In the genomic region with DNA sequence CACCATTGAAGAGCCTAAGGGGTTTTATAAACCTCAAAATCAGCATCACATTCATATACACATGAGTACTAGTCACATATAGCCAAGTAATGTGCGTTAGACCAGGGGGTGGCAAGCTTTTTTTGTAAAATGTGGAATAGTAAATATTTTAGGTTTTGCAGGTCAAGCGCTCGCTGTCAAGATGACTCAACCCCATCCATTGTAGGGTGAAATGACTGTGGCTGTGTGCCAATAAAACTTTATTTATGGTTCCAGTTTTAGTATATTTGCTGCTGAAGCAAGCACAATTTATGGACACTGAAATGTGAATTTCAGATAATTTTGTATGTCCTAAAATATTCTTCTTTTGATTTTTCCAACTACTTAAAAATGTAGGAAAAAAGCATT, we compare ENCODE assay signal across 12 cellular contexts. TPM values are rescaled to one million over a fixed set of nuclear protein-coding genes. Genes with fewer than 3 reads are reported as not detected.
DNase-seq lines count a peak whose midpoint lies in the region; ATAC-seq and TF ChIP-seq lines count a peak whose summit lies in the region.
"Had no signal": no experiment of that assay in that cellular context is flagged by ENCODE, and none has a peak within 500 bp of the region (broad histone marks: within the 10 kb centered on the region; RNA-seq: fewer than 3 reads in every experiment).

No MANE protein-coding gene starts in this region.

- H3K36me3 ChIP-seq in transverse colon: no peaks in the 10 kb centered on the region

- H3K9me3 Mint-ChIP-seq in activated B cell treated with CpG ODN at 0.5 μM for 24 hours: no peaks in the 10 kb centered on the region
- H3K9me3 Mint-ChIP-seq in effector memory CD8-positive, alpha-beta T cell: no peaks in the 10 kb centered on the region
- H3K9me3 Mint-ChIP-seq: activated naive CD8-positive, alpha-beta T cell treated with anti-CD3 and anti-CD28 coated beads, Interleukin-2, amount 50 U/mL, for 24 hours; nephron progenitor cell had no signal

- POLR2A ChIA-PET in activated B cell treated with CpG ODN at 0.5 μM for 24 hours (lab: Charles Lee): interaction anchor here (0.7 kb wide), 1 partner anchor 1400 kb away, joined by 3 read pairs; the partner anchor contains the start of gene PEX11G

- DNase-seq in DMS53 (lab: John Stamatoyannopoulos, UW) (peak; percentile 42), DMS53 treated with DMSO at 0.1 percent for 48 hours (lab: John Stamatoyannopoulos, UW; ENCODE audit: unreplicated experiment) (no peak), activated B cell treated with CpG ODN at 0.5 μM for 24 hours (no peak), iris pigment epithelial cell (ENCODE audit: low read depth) (peak; percentile 45), transverse colon (no peak), epidermal melanocyte (ENCODE audit: insufficient read length, low spot score) (no peak)
- DNase-seq in effector memory CD8-positive, alpha-beta T cell: no peak
- DNase-seq: activated CD4-positive, alpha-beta T cell treated with anti-CD3 and anti-CD28 coated beads for 4 hours; activated naive CD8-positive, alpha-beta T cell treated with anti-CD3 and anti-CD28 coated beads, Interleukin-2, amount 50 U/mL, for 24 hours; nephron progenitor cell had no signal

- no peak overlapping the region for H3K4me3 Mint-ChIP-seq in activated B cell treated with CpG ODN at 0.5 μM for 24 hours
- peak overlapping the region in 1 of 2 donors; percentile 80 for H3K4me3 Mint-ChIP-seq in effector memory CD8-positive, alpha-beta T cell

- TF ChIP-seq POLR2A in transverse colon (IDR thresholded peaks at IDR 0.05): no peak

- no peaks in the 10 kb centered on the region for H3K36me3 Mint-ChIP-seq in activated B cell treated with CpG ODN at 0.5 μM for 24 hours (ENCODE audit: low read depth)
- peaks cover 9% of the 10 kb centered on the region for H3K36me3 Mint-ChIP-seq in effector memory CD8-positive, alpha-beta T cell (ENCODE audit: insufficient read depth)

- no peak for TF ChIP-seq EP300 in transverse colon (IDR thresholded peaks at IDR 0.05; ENCODE audit: low read depth)

- intact Hi-C loops in activated B cell treated with CpG ODN at 0.5 μM for 24 hours (cut with micrococcal nuclease): loop anchor here (1.0 kb wide), 1 partner anchor 12 kb away; no protein-coding TSS in a partner anchor
- intact Hi-C loops in transverse colon (cut with DNase I; ENCODE audit: low total_unique reads): no loop called here

- no peak overlapping the region for H3K4me3 ChIP-seq in transverse colon

- peaks cover 32% of the 10 kb centered on the region for H3K4me1 Mint-ChIP-seq in activated B cell treated with CpG ODN at 0.5 μM for 24 hours
- H3K4me1 Mint-ChIP-seq in effector memory CD8-positive, alpha-beta T cell (ENCODE audit: low read depth in 2 of 2): peaks cover 18 to 19% of the 10 kb centered on the region in 2 donors

- WGBS in transverse colon (ENCODE audit: low coverage in 1 of 2), 2 donors: 65% methylated on average over 3 of the region's 3 CpGs

- ATAC-seq in activated B cell treated with CpG ODN at 0.5 μM for 24 hours (ENCODE audit: low read depth): no peak
- no peak for ATAC-seq in GM19455 (IDR thresholded peaks at IDR 0.05; ENCODE audit: unreplicated experiment)
- no peak for ATAC-seq in effector memory CD8-positive, alpha-beta T cell (replicated peaks)

- peak overlapping the region; percentile 91 for H3K27ac Mint-ChIP-seq in activated B cell treated with CpG ODN at 0.5 μM for 24 hours
- no peak overlapping the region for H3K27ac Mint-ChIP-seq in effector memory CD8-positive, alpha-beta T cell

- H3K9me3 ChIP-seq in transverse colon: no peaks in the 10 kb centered on the region

- peak overlapping the region; percentile 85 to 97 (median 95) for H3K27ac ChIP-seq in transverse colon
- H3K27ac ChIP-seq: 22Rv1 had no signal

- no peaks in the 10 kb centered on the region for H3K27me3 ChIP-seq in transverse colon

- no peak for TF ChIP-seq CTCF in activated B cell treated with CpG ODN at 0.5 μM for 24 hours (IDR thresholded peaks at IDR 0.05)
- TF ChIP-seq CTCF in transverse colon (IDR thresholded peaks at IDR 0.05): no peak

- peaks cover 33 to 69% (median 51%) of the 10 kb centered on the region in 4 donors for H3K4me1 ChIP-seq in transverse colon

- CTCF ChIA-PET in activated B cell treated with CpG ODN at 0.5 μM for 24 hours (lab: Charles Lee): no interaction called here

- in situ Hi-C loops in transverse colon (cut with MboI; ENCODE audit: low pct_ligation_motif_present in 1 of 4, low pct_unique_long_range_greater_than_20kb in 1 of 4, low sequenced_read_pairs in 3 of 4): no loop called here

- no peaks in the 10 kb centered on the region for H3K27me3 Mint-ChIP-seq in activated B cell treated with CpG ODN at 0.5 μM for 24 hours
- peaks cover 15 to 19% of the 10 kb centered on the region in 2 donors for H3K27me3 Mint-ChIP-seq in effector memory CD8-positive, alpha-beta T cell
- H3K27me3 Mint-ChIP-seq: activated naive CD8-positive, alpha-beta T cell treated with anti-CD3 and anti-CD28 coated beads, Interleukin-2, amount 50 U/mL, for 24 hours had no signal

RNA-seq across cellular contexts. Expression of gene RFX2, which starts 21.6 kb away (rescaled TPM):
- total RNA-seq in activated B cell treated with CpG ODN at 0.5 μM for 24 hours (5.2 and 7.0 TPM in 2 replicates), transverse colon (10 to 100 TPM in 2 of 4 donors, 1 to 10 TPM in 2; 6.1 to 57.5 (median 11.8) TPM)

RNA-seq across cellular contexts. Expression of gene ACSBG2, which starts 46.8 kb away (rescaled TPM):
- not detected in 2 replicates for total RNA-seq in activated B cell treated with CpG ODN at 0.5 μM for 24 hours
- not detected for total RNA-seq in transverse colon

Comparison
In these comparisons a context has a peak if more than half of its experiments do, and no peak if none do; other contexts are left out.
1. DNase-seq: peak in DMS53 (single experiment) and iris pigment epithelial cell (single experiment); none in DMS53 treated with DMSO at 0.1 percent for 48 hours (single experiment), activated B cell treated with CpG ODN at 0.5 μM for 24 hours (single experiment), transverse colon (single experiment), effector memory CD8-positive, alpha-beta T cell (0 of 3) and epidermal melanocyte (single experiment).